ENCODE assay signal across 12 cellular contexts in the genomic region with DNA sequence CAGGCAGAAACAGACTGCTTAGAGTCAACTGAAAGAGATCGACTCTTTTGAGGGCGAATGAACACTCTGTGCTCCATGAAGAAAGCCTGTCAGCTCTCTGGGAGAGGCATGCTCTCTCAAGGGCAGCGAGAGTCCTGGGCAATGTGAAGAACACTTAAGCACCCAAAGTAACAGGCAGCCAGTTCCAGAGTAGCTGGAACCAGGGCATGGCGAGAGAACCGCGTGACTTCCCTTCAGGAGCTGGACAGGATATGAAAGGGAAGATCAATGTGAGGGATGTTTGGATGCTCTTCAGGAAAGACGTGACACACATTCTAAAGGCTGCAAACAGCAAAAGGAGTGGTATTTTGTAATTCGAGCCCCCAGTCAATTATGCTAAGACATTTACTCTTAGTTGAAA. TPM values are rescaled to one million over a fixed set of nuclear protein-coding genes. Genes with fewer than 3 reads are reported as not detected.
DNase-seq lines count a peak whose midpoint lies in the region; ATAC-seq, FAIRE-seq and TF ChIP-seq lines count a peak whose summit lies in the region.
"Had no signal": no experiment of that assay in that cellular context is flagged by ENCODE, and none has a peak within 500 bp of the region (broad histone marks: within the 10 kb centered on the region; RNA-seq: fewer than 3 reads in every experiment).

No MANE protein-coding gene starts in this region.

- peak overlapping the region in 1 of 3 experiments; percentile 40 for H3K4me3 Mint-ChIP-seq in nephron
- H3K4me3 Mint-ChIP-seq: activated T-cell treated with anti-CD3 and anti-CD28 coated beads, Interleukin-2, amount 50 U/mL, for 72 hours had no signal

- H4K20me1 ChIP-seq in OCI-LY3 (ENCODE audit: insufficient read depth, low read length): no peaks in the 10 kb centered on the region

- H3K4me3 ChIP-seq in OCI-LY3 (ENCODE audit: low read length) (no peak overlapping the region), upper lobe of left lung (no peak overlapping the region)
- H3K4me3 ChIP-seq: mucosa of descending colon had no signal

- H3K27me3 Mint-ChIP-seq in nephron (ENCODE audit: low read depth): no peaks in the 10 kb centered on the region

- peaks cover 25% of the 10 kb centered on the region for H3K36me3 Mint-ChIP-seq in nephron (ENCODE audit: low read depth)

- no peak overlapping the region for H2AFZ ChIP-seq in OCI-LY3 (ENCODE audit: low read depth, low read length)

- H3K36me3 ChIP-seq in OCI-LY3 (replicated peaks; ENCODE audit: low read depth, low read length): no peaks in the 10 kb centered on the region
- no peaks in the 10 kb centered on the region for H3K36me3 ChIP-seq in upper lobe of left lung

- no peaks in the 10 kb centered on the region for H3K79me2 ChIP-seq in OCI-LY3 (ENCODE audit: low read length)

- peaks cover 39% of the 10 kb centered on the region for H3K4me1 ChIP-seq in OCI-LY3 (ENCODE audit: low read length)
- H3K4me1 ChIP-seq in foreskin keratinocyte: no peaks in the 10 kb centered on the region
- H3K4me1 ChIP-seq in upper lobe of left lung: peaks cover 10 to 14% (median 11%) of the 10 kb centered on the region in 4 donors

- ATAC-seq in foreskin keratinocyte (peak; percentile 29), upper lobe of left lung (ENCODE audit: low FRiP score in 2 of 2) (peak; percentile 53 to 83)
- ATAC-seq: activated T-cell treated with anti-CD3 and anti-CD28 coated beads, Interleukin-2, amount 50 U/mL, for 72 hours; mucosa of descending colon had no signal

- TF ChIP-seq CTCF in OCI-LY3 (IDR thresholded peaks at IDR 0.05; ENCODE audit: low read depth, low read length) (no peak), foreskin keratinocyte (conservative IDR thresholded peaks at IDR 0.05) (no peak), nephron (IDR thresholded peaks at IDR 0.05; ENCODE audit: unreplicated experiment in 3 of 3) (no peak), upper lobe of left lung (IDR thresholded peaks at IDR 0.05) (no peak)

- peak overlapping the region; percentile 65 to 86 (median 80) for H3K27ac Mint-ChIP-seq in nephron
- H3K27ac Mint-ChIP-seq: activated T-cell treated with anti-CD3 and anti-CD28 coated beads, Interleukin-2, amount 50 U/mL, for 72 hours had no signal

- 29 to 46% methylated on average over 8 of the region's 8 CpGs for WGBS in upper lobe of left lung, 2 donors

- TF ChIP-seq POLR2A in upper lobe of left lung (IDR thresholded peaks at IDR 0.05): no peak

- FAIRE-seq in HTR-8/SVneo (lab: Jason Lieb, UNC): no peak

- DNase-seq in foreskin keratinocyte (no peak), upper lobe of left lung (peak in 1 of 2 donors; percentile 74), DMS153 (lab: John Stamatoyannopoulos, UW) (no peak), HTR-8/SVneo (ENCODE audit: insufficient read length, low spot score) (no peak), DMS79 (lab: John Stamatoyannopoulos, UW) (no peak)
- DNase-seq: activated T-cell treated with anti-CD3 and anti-CD28 coated beads, Interleukin-2, amount 50 U/mL, for 72 hours; central memory CD4-positive, alpha-beta T cell; foreskin melanocyte; mucosa of descending colon; NCI-H2081 had no signal

- H3K4me2 ChIP-seq in OCI-LY3 (ENCODE audit: low read length): peak overlapping the region; percentile 55

- peaks cover 61% of the 10 kb centered on the region for H3K4me1 Mint-ChIP-seq in nephron

- H3K27ac ChIP-seq in OCI-LY3 (ENCODE audit: low read length) (no peak overlapping the region), foreskin keratinocyte (no peak overlapping the region), upper lobe of left lung (no peak overlapping the region)

- H3K9ac ChIP-seq in OCI-LY3 (ENCODE audit: low read length): no peak overlapping the region

- TF ChIP-seq EP300 in upper lobe of left lung (IDR thresholded peaks at IDR 0.05): no peak

- H3K9me3 ChIP-seq in OCI-LY3 (ENCODE audit: insufficient read depth, low read length) (no peaks in the 10 kb centered on the region), upper lobe of left lung (no peaks in the 10 kb centered on the region)
- H3K9me3 ChIP-seq: mucosa of descending colon had no signal

- H3K27me3 ChIP-seq in OCI-LY3 (ENCODE audit: low read depth, low read length): no peaks in the 10 kb centered on the region
- peaks cover 36% of the 10 kb centered on the region for H3K27me3 ChIP-seq in foreskin keratinocyte
- H3K27me3 ChIP-seq in upper lobe of left lung: no peaks in the 10 kb centered on the region

- H3K9me3 Mint-ChIP-seq in nephron: no peaks in the 10 kb centered on the region
- H3K9me3 Mint-ChIP-seq: activated T-cell treated with anti-CD3 and anti-CD28 coated beads, Interleukin-2, amount 50 U/mL, for 72 hours had no signal

RNA-seq across cellular contexts. Expression of a gene that starts 21.0 kb away (rescaled TPM):
- not detected in 2 replicates for total RNA-seq in foreskin keratinocyte
- not detected in 2 replicates for polyA plus RNA-seq in foreskin keratinocyte
- 1 to 10 TPM in 4 of 6 donors, under 1 TPM in 2; under 0.01 to 5.9 (median 1.6) TPM for total RNA-seq in upper lobe of left lung
- total RNA-seq: activated T-cell treated with anti-CD3 and anti-CD28 coated beads, Interleukin-2, amount 50 U/mL, for 72 hours had no signal
